ENCODE assay signal across 10 cellular contexts in the genomic region with DNA sequence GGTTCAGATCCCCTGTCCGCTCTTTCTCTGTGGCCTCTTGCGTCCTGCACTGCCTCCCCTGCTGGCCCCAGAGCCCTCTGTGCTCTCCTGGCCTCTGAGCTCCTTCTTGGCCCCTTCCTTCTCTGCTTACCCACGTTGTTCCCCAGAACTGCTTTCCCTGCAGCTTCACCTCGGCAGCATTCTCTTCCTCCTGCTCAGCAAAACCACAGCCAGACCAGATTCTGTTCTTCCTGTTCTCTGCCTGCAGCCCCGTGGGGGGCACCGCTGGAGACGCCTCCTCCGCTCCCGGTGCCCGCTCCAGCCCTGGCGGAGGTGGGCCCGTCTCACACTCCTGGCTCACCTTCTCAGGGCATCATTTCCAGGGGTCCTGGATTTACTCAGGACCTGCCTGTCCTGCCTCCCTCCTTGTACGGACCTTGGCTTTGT. TPM values are rescaled to one million over a fixed set of nuclear protein-coding genes. Genes with fewer than 3 reads are reported as not detected.
DNase-seq lines count a peak whose midpoint lies in the region; ATAC-seq and TF ChIP-seq lines count a peak whose summit lies in the region.
"Had no signal": no experiment of that assay in that cellular context is flagged by ENCODE, and none has a peak within 500 bp of the region (broad histone marks: within the 10 kb centered on the region; RNA-seq: fewer than 3 reads in every experiment).

No MANE protein-coding gene starts in this region.

- peaks cover 69% of the 10 kb centered on the region for H3K36me3 ChIP-seq in rectal smooth muscle tissue (ENCODE audit: control insufficient read depth, insufficient read depth, low read length)
- peaks cover 78% of the 10 kb centered on the region for H3K36me3 ChIP-seq in WERI-Rb-1

- H3K27ac ChIP-seq in dorsolateral prefrontal cortex (peak overlapping the region in 51 of 59 donors; percentile 4 to 84 (median 54)), rectal smooth muscle tissue (ENCODE audit: low read depth, low read length) (peak overlapping the region; percentile 44), WERI-Rb-1 (no peak overlapping the region)

- DNase-seq in GDM1 (lab: John Stamatoyannopoulos, UW): peak; percentile 49
- DNase-seq in NOMO-1 treated with dmso at 0.1 percent for 144 hours (lab: John Stamatoyannopoulos, UW; ENCODE audit: unreplicated experiment): peak; percentile 72
- peak in 4 of 10 donors; percentile 25 to 40 (median 34) for DNase-seq in dorsolateral prefrontal cortex
- no peak for DNase-seq in effector CD8-positive, alpha-beta T cell (lab: John Stamatoyannopoulos, UW)
- DNase-seq in WERI-Rb-1: no peak
- no peak for DNase-seq in hepatic stellate cell (ENCODE audit: low spot score)
- DNase-seq: activated T-cell treated with anti-CD3 and anti-CD28 coated beads, Interleukin-2, amount 50 U/mL, for 1 hour had no signal

- H3K27me3 ChIP-seq in dorsolateral prefrontal cortex (no peaks in the 10 kb centered on the region), rectal smooth muscle tissue (ENCODE audit: control insufficient read depth, insufficient read depth, low read length) (no peaks in the 10 kb centered on the region), WERI-Rb-1 (ENCODE audit: insufficient read depth, low read depth, severe bottlenecking) (no peaks in the 10 kb centered on the region)

- ATAC-seq in GM18867 (IDR thresholded peaks at IDR 0.05; ENCODE audit: unreplicated experiment): no peak

- no peaks in the 10 kb centered on the region for H3K4me1 ChIP-seq in rectal smooth muscle tissue (ENCODE audit: control insufficient read depth, insufficient read depth, low read length)

- H3K9me3 ChIP-seq in WERI-Rb-1 (ENCODE audit: severe bottlenecking): no peaks in the 10 kb centered on the region

- no peak overlapping the region for H3K9ac ChIP-seq in rectal smooth muscle tissue (ENCODE audit: low read length)

- H3K4me3 ChIP-seq in dorsolateral prefrontal cortex (no peak overlapping the region), rectal smooth muscle tissue (ENCODE audit: low read length) (no peak overlapping the region), WERI-Rb-1 (ENCODE audit: low read depth, low read length) (no peak overlapping the region)

- no peak for TF ChIP-seq CTCF in dorsolateral prefrontal cortex (IDR thresholded peaks at IDR 0.05 in 54 of 56, conservative IDR thresholded peaks at IDR 0.05 in 2 of 56; ENCODE audit: low read depth in 1 of 56, partially characterized antibody in 56 of 56)
- TF ChIP-seq CTCF in WERI-Rb-1 (IDR thresholded peaks at IDR 0.05; ENCODE audit: low read depth, low read length): no peak

- intact Hi-C loops in dorsolateral prefrontal cortex (cut with DNase I): no loop called here

RNA-seq across cellular contexts. Expression of gene TCP11, which starts 59.7 kb away (rescaled TPM):
- total RNA-seq in dorsolateral prefrontal cortex: 1 to 10 TPM in 21 of 120 experiments, under 1 TPM in 55, not detected in 44; 0.29 to 2.4 (median 0.73) TPM
- total RNA-seq: M059J had no signal

Comparison
In these comparisons a context has a peak if more than half of its experiments do, and no peak if none do; other contexts are left out.
1. DNase-seq: peak in GDM1 (single experiment) and NOMO-1 treated with dmso at 0.1 percent for 144 hours (single experiment); none in effector CD8-positive, alpha-beta T cell (single experiment), WERI-Rb-1 (single experiment) and hepatic stellate cell (single experiment).